1 cellular context compared by ENCODE assay signal in genomic region chr16:25111403-25112166, GRCh38.
TF ChIP-seq lines count a peak whose summit lies in the region.

TSS of gene LCMT1 (plus strand) at chr16:25111742. CDS start at chr16:25111884, 142 bp downstream.

TF ChIP-seq in K562, 482 proteins besides CTCF, POLR2A, EP300 and RAD21 (continued from another document):
- peak; percentile 65 for TF ChIP-seq DIDO1 (tag; IDR thresholded peaks at IDR 0.05; ENCODE audit: low read depth)
- TF ChIP-seq FOS (IDR thresholded peaks at IDR 0.05; ENCODE audit: extremely low read depth, insufficient read length), result peak; percentile 91
- 0 out of 2 replicates have a peak, but pooled peaks have one; percentile 60 for TF ChIP-seq CBFB (CRISPR knock-in tag; IDR thresholded peaks at IDR 0.05)
- TF ChIP-seq ELF2 (CRISPR knock-in tag; IDR thresholded peaks at IDR 0.05), result peak; percentile 84
- peak; percentile 99 for TF ChIP-seq EGR1 (conservative IDR thresholded peaks at IDR 0.05)
- TF ChIP-seq ZNF436 (CRISPR knock-in tag; IDR thresholded peaks at IDR 0.05), result no peak
- TF ChIP-seq MGA (IDR thresholded peaks at IDR 0.05), result peak; percentile 72
- TF ChIP-seq RBFOX2 (IDR thresholded peaks at IDR 0.05; ENCODE audit: low read depth, low read length), result peak; percentile 68
- peak; percentile 89 for TF ChIP-seq HCFC1 (IDR thresholded peaks at IDR 0.05; ENCODE audit: low read depth, low read length)
- peak; percentile 28 for TF ChIP-seq TAF9B (IDR thresholded peaks at IDR 0.05; ENCODE audit: partially characterized antibody)
- TF ChIP-seq, protein P1, sequence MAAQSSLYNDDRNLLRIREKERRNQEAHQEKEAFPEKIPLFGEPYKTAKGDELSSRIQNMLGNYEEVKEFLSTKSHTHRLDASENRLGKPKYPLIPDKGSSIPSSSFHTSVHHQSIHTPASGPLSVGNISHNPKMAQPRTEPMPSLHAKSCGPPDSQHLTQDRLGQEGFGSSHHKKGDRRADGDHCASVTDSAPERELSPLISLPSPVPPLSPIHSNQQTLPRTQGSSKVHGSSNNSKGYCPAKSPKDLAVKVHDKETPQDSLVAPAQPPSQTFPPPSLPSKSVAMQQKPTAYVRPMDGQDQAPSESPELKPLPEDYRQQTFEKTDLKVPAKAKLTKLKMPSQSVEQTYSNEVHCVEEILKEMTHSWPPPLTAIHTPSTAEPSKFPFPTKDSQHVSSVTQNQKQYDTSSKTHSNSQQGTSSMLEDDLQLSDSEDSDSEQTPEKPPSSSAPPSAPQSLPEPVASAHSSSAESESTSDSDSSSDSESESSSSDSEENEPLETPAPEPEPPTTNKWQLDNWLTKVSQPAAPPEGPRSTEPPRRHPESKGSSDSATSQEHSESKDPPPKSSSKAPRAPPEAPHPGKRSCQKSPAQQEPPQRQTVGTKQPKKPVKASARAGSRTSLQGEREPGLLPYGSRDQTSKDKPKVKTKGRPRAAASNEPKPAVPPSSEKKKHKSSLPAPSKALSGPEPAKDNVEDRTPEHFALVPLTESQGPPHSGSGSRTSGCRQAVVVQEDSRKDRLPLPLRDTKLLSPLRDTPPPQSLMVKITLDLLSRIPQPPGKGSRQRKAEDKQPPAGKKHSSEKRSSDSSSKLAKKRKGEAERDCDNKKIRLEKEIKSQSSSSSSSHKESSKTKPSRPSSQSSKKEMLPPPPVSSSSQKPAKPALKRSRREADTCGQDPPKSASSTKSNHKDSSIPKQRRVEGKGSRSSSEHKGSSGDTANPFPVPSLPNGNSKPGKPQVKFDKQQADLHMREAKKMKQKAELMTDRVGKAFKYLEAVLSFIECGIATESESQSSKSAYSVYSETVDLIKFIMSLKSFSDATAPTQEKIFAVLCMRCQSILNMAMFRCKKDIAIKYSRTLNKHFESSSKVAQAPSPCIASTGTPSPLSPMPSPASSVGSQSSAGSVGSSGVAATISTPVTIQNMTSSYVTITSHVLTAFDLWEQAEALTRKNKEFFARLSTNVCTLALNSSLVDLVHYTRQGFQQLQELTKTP (IDR thresholded peaks at IDR 0.05; ENCODE audit: low read depth in 1 of 2, partially characterized antibody in 2 of 2), result peak in 1 of 2 experiments; percentile 65
- peak; percentile 38 for TF ChIP-seq MYC (IDR thresholded peaks at IDR 0.05; ENCODE audit: low read depth, low read length)
- no peak for TF ChIP-seq MYC (CRISPR knock-in tag; IDR thresholded peaks at IDR 0.05; ENCODE audit: borderline replicate concordance, low read depth)
- TF ChIP-seq, protein P2, sequence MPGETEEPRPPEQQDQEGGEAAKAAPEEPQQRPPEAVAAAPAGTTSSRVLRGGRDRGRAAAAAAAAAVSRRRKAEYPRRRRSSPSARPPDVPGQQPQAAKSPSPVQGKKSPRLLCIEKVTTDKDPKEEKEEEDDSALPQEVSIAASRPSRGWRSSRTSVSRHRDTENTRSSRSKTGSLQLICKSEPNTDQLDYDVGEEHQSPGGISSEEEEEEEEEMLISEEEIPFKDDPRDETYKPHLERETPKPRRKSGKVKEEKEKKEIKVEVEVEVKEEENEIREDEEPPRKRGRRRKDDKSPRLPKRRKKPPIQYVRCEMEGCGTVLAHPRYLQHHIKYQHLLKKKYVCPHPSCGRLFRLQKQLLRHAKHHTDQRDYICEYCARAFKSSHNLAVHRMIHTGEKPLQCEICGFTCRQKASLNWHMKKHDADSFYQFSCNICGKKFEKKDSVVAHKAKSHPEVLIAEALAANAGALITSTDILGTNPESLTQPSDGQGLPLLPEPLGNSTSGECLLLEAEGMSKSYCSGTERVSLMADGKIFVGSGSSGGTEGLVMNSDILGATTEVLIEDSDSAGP (CRISPR knock-in tag; IDR thresholded peaks at IDR 0.05), result no peak
- TF ChIP-seq EP400 (IDR thresholded peaks at IDR 0.05), result peak; percentile 66
- peak; percentile 93 for TF ChIP-seq ELF1 (tag; IDR thresholded peaks at IDR 0.05)
